In genomic region chr7:39624202-39624807, GRCh38 we compare ENCODE assay signal across 8 cellular contexts. TPM values are rescaled to one million over a fixed set of nuclear protein-coding genes. Genes with fewer than 3 reads are reported as not detected.
DNase-seq lines count a peak whose midpoint lies in the region; ATAC-seq and TF ChIP-seq lines count a peak whose summit lies in the region.

No MANE protein-coding gene starts in this region.

- peaks cover 31 to 53% (median 31%) of the 10 kb centered on the region in 3 donors for H3K4me1 Mint-ChIP-seq in IgD-negative memory B cell
- peaks cover 36% of the 10 kb centered on the region for H3K4me1 Mint-ChIP-seq in activated CD4-positive, alpha-beta T cell treated with anti-CD3 and anti-CD28 coated beads, Interleukin-2, amount 10 ng/mL, durations not matched to agents 24 days and 14 days

- peak overlapping the region; percentile 92 to 98 (median 95) for H3K27ac Mint-ChIP-seq in IgD-negative memory B cell
- H3K27ac Mint-ChIP-seq in activated CD4-positive, alpha-beta T cell treated with anti-CD3 and anti-CD28 coated beads, Interleukin-2, amount 10 ng/mL, durations not matched to agents 24 days and 14 days, result peak overlapping the region; percentile 95

- H3K79me2 ChIP-seq in fibroblast of lung (ENCODE audit: control insufficient read depth, insufficient read depth, low read length), result peaks cover 61% of the 10 kb centered on the region

- intact Hi-C loops in activated CD4-positive, alpha-beta T cell treated with anti-CD3 and anti-CD28 coated beads, Interleukin-2, amount 10 ng/mL, durations not matched to agents 24 days and 14 days (cut with micrococcal nuclease), result loop anchor here (5.0 to 10.0 kb wide), 2 partner anchors 70 to 508 kb away; partner anchors contain the start of gene MPLKIP
- intact Hi-C loops in ovary (cut with DNase I), result loop anchor here in 2 of 4 donors (5.0 to 10.0 kb wide), 2 partner anchors 110 to 118 kb away; no protein-coding TSS in a partner anchor

- H3K27ac ChIP-seq in fibroblast of lung (ENCODE audit: insufficient read depth, low read length) (peak overlapping the region; percentile 99), ovary (no peak overlapping the region)

- peaks cover 4% of the 10 kb centered on the region for H3K36me3 Mint-ChIP-seq in IgD-negative memory B cell
- H3K36me3 Mint-ChIP-seq in activated CD4-positive, alpha-beta T cell treated with anti-CD3 and anti-CD28 coated beads, Interleukin-2, amount 10 ng/mL, durations not matched to agents 24 days and 14 days (ENCODE audit: low read depth), result peaks cover 21% of the 10 kb centered on the region

- H4K20me1 ChIP-seq in fibroblast of lung (ENCODE audit: control insufficient read depth, extremely low read depth, insufficient read depth, low read length), result peaks cover 2% of the 10 kb centered on the region

- H3K9ac ChIP-seq in fibroblast of lung (ENCODE audit: insufficient read depth, low read length), result peak overlapping the region; percentile 96

- H3K4me3 Mint-ChIP-seq in IgD-negative memory B cell, result peak overlapping the region; percentile 91 to 99 (median 94)
- H3K4me3 Mint-ChIP-seq in activated CD4-positive, alpha-beta T cell treated with anti-CD3 and anti-CD28 coated beads, Interleukin-2, amount 10 ng/mL, durations not matched to agents 24 days and 14 days, result peak overlapping the region; percentile 99

- 2% methylated on average over 11 of the region's 11 CpGs for WGBS in ovary, 3 donors

- H3K4me3 ChIP-seq in fibroblast of lung (replicated peaks in 1 of 4; ENCODE audit: control extremely low read depth in 1 of 4, insufficient read depth in 1 of 4, low read depth in 3 of 4, low read length in 4 of 4) (peak overlapping the region; percentile 43 to 89 (median 68)), ovary (peak overlapping the region; percentile 82)

- H3K9me3 Mint-ChIP-seq in IgD-negative memory B cell, result no peaks in the 10 kb centered on the region
- H3K9me3 Mint-ChIP-seq in activated CD4-positive, alpha-beta T cell treated with anti-CD3 and anti-CD28 coated beads, Interleukin-2, amount 10 ng/mL, durations not matched to agents 24 days and 14 days, result no peaks in the 10 kb centered on the region

- ATAC-seq in GM21529 (IDR thresholded peaks at IDR 0.05; ENCODE audit: unreplicated experiment) (no peak), GM19467 (IDR thresholded peaks at IDR 0.05; ENCODE audit: unreplicated experiment) (no peak), GM19463 (IDR thresholded peaks at IDR 0.05; ENCODE audit: unreplicated experiment) (no peak)

- no peaks in the 10 kb centered on the region for H3K27me3 Mint-ChIP-seq in IgD-negative memory B cell
- H3K27me3 Mint-ChIP-seq in activated CD4-positive, alpha-beta T cell treated with anti-CD3 and anti-CD28 coated beads, Interleukin-2, amount 10 ng/mL, durations not matched to agents 24 days and 14 days, result no peaks in the 10 kb centered on the region

- H2AFZ ChIP-seq in fibroblast of lung (ENCODE audit: low read length), result no peak overlapping the region

- H3K4me2 ChIP-seq in fibroblast of lung (ENCODE audit: extremely low read depth, insufficient read depth, low read length), result peak overlapping the region; percentile 69

- H3K36me3 ChIP-seq in fibroblast of lung (ENCODE audit: control insufficient read depth, insufficient read depth, low read length) (no peaks in the 10 kb centered on the region), ovary (no peaks in the 10 kb centered on the region)

- TF ChIP-seq CTCF in fibroblast of lung (conservative IDR thresholded peaks at IDR 0.05 in 1 of 2, IDR thresholded peaks at IDR 0.05 in 1 of 2; ENCODE audit: low read depth in 1 of 2, low read length in 2 of 2) (peak in 1 of 2 donors; percentile 8), ovary (IDR thresholded peaks at IDR 0.05) (no peak)

- no peak for TF ChIP-seq EP300 in ovary (IDR thresholded peaks at IDR 0.05)

- no peaks in the 10 kb centered on the region for H3K27me3 ChIP-seq in fibroblast of lung (ENCODE audit: control insufficient read depth, insufficient read depth, low read length)
- no peaks in the 10 kb centered on the region for H3K27me3 ChIP-seq in ovary

- TF ChIP-seq POLR2A in ovary (IDR thresholded peaks at IDR 0.05), result no peak

- no peaks in the 10 kb centered on the region for H3K9me3 ChIP-seq in fibroblast of lung (ENCODE audit: control insufficient read depth, insufficient read depth, low read depth, low read length)
- H3K9me3 ChIP-seq in ovary, result no peaks in the 10 kb centered on the region

- DNase-seq in ELF-1 (ENCODE audit: low read depth, low spot score) (peak; percentile 34), fibroblast of lung (ENCODE audit: low read depth in 2 of 2) (peak; percentile 35 to 61), ovary (peak in 2 of 5 donors; percentile 21 to 25)
- DNase-seq in activated CD4-positive, alpha-beta T cell treated with anti-CD3 and anti-CD28 coated beads, Interleukin-2, amount 10 ng/mL, durations not matched to agents 24 days and 14 days, result no peak

- H3K4me1 ChIP-seq in fibroblast of lung (ENCODE audit: control insufficient read depth, extremely low read depth, insufficient read depth, low read length), result peaks cover 14% of the 10 kb centered on the region
- H3K4me1 ChIP-seq in ovary (ENCODE audit: insufficient read depth), result peaks cover 14% of the 10 kb centered on the region

RNA-seq across cellular contexts. Expression of gene RALA, which starts 0.9 kb away (rescaled TPM):
- polyA plus RNA-seq in IgD-negative memory B cell (36.0 TPM), fibroblast of lung (46.1 and 53.2 TPM in 2 replicates), ovary (10 to 100 TPM; 23.1 to 30.0 TPM)
- 35.5 and 37.0 TPM in 2 replicates for total RNA-seq in activated CD4-positive, alpha-beta T cell treated with anti-CD3 and anti-CD28 coated beads, Interleukin-2, amount 10 ng/mL, durations not matched to agents 24 days and 14 days
- total RNA-seq in fibroblast of lung (43.9 and 50.9 TPM in 2 replicates), ovary (10 to 100 TPM; 13.9 to 32.9 (median 25.2) TPM)
- polyA plus RNA-seq in fibroblast of lung (2012), result 50.2 and 63.4 TPM in 2 replicates
- polyA minus RNA-seq in fibroblast of lung (ENCODE audit: low replicate concordance), result 9.6 and 11.4 TPM in 2 replicates

RNA-seq across cellular contexts. Expression of gene YAE1, which starts 58.1 kb away (rescaled TPM):
- 11.5 TPM for polyA plus RNA-seq in IgD-negative memory B cell
- total RNA-seq in activated CD4-positive, alpha-beta T cell treated with anti-CD3 and anti-CD28 coated beads, Interleukin-2, amount 10 ng/mL, durations not matched to agents 24 days and 14 days, result 14.2 and 14.3 TPM in 2 replicates
- 36.3 and 42.4 TPM in 2 replicates for total RNA-seq in fibroblast of lung
- polyA plus RNA-seq in fibroblast of lung, result 39.3 and 44.5 TPM in 2 replicates
- 28.1 and 31.8 TPM in 2 replicates for polyA plus RNA-seq in fibroblast of lung (2012)
- polyA minus RNA-seq in fibroblast of lung (ENCODE audit: low replicate concordance), result 0.86 and 7.3 TPM in 2 replicates
- 10 to 100 TPM; 21.0 to 33.6 (median 25.6) TPM for total RNA-seq in ovary
- polyA plus RNA-seq in ovary, result 10 to 100 TPM; 28.5 to 30.7 TPM
